Comparison of ENCODE assay signal across 1 cellular context in the genomic region with DNA sequence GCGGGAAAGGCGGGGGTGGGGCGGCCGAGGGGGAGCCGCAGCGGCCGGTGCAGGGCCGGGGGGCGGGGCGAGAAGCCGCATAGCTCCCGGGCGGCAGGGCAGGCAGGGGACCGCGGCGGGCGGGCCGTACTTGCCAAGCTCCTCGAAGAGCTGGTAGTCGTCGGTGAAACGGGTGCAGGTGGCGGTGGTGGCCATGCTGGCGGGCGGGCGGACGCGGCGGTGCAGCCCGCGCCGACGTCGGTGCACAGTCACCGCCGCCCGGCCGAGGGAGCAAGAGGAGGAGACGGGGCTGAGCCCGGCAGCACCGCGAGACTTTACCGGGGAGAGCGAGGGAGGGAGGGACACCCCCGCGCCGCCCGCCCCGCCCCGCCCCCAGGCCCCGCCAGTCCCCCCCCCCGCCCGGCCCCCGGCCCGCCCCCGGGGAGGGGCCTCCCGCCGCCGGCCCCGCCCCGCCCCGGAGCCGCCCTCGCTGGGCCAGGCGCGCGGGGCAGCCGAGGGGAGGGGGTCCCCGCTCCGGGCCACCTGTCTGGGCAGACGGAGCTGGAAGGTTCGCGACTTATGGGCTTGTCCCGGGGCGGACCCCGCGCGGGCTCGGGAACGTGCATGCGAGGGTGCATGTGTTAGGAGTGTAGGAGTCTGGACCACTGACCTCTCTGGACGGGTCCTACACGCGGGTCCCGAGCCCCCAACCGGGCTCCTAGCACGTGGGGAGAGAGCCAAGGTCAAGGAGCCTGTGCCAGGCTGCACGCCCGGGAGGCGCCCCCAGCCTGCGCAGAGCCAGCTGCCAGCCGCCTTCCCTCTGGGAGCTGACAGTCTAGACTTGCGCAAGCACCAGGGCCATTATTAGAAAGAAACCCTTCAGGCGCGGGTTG.
TF ChIP-seq lines count a peak whose summit lies in the region.

A gene (minus strand): TSS at position 289 of the 872 bp plus-strand sequence. CDS start 94 bp downstream, at position 195.

TF ChIP-seq in HepG2, 621 proteins besides CTCF, POLR2A, EP300 and RAD21 (continued from another document and continues in another):
- TF ChIP-seq RFXAP (CRISPR knock-in tag; IDR thresholded peaks at IDR 0.05; ENCODE audit: borderline replicate concordance) (no peak), ZNF775 (CRISPR knock-in tag; IDR thresholded peaks at IDR 0.05; ENCODE audit: borderline replicate concordance) (no peak), IKZF4 (CRISPR knock-in tag; IDR thresholded peaks at IDR 0.05; ENCODE audit: borderline replicate concordance, low read depth, not compliant biosample characterization) (no peak), CBX2 (IDR thresholded peaks at IDR 0.05; ENCODE audit: low read depth, low read length) (no peak), CBX2 (CRISPR knock-in tag; IDR thresholded peaks at IDR 0.05; ENCODE audit: low read depth) (peak; percentile 67; the same call in 1 of the 2 replicates), ZNF235 (CRISPR knock-in tag; IDR thresholded peaks at IDR 0.05; ENCODE audit: borderline replicate concordance) (no peak), NPAS2 (CRISPR knock-in tag; IDR thresholded peaks at IDR 0.05; ENCODE audit: borderline replicate concordance) (no peak), ZNF354B (CRISPR knock-in tag; IDR thresholded peaks at IDR 0.05) (no peak), ZKSCAN1 (IDR thresholded peaks at IDR 0.05; ENCODE audit: low read length) (no peak), ZNF10 (CRISPR knock-in tag; IDR thresholded peaks at IDR 0.05; ENCODE audit: borderline replicate concordance, low read depth) (no peak), RFX5 (IDR thresholded peaks at IDR 0.05; ENCODE audit: low read depth, low read length) (no peak), ZNF451 (CRISPR knock-in tag; IDR thresholded peaks at IDR 0.05) (no peak), AHR (CRISPR knock-in tag; IDR thresholded peaks at IDR 0.05) (0 out of 2 replicates have a peak, but pooled peaks have one; percentile 38), HOXA3 (CRISPR knock-in tag; IDR thresholded peaks at IDR 0.05) (peak; percentile 43; the same call in 1 of the 2 replicates), ZMAT3 (CRISPR knock-in tag; conservative IDR thresholded peaks at IDR 0.05) (no peak), CEBPB (IDR thresholded peaks at IDR 0.05; ENCODE audit: borderline replicate concordance, low read depth, low read length) (peak; percentile 91), KDM6A (CRISPR knock-in tag; IDR thresholded peaks at IDR 0.05; ENCODE audit: low read depth) (no peak), DNMT3B (CRISPR knock-in tag; conservative IDR thresholded peaks at IDR 0.05) (no peak), ATF7-NPFF (CRISPR knock-in tag; IDR thresholded peaks at IDR 0.05; ENCODE audit: low read depth) (no peak; the same call in 1 of the 2 replicates), CHD4 (IDR thresholded peaks at IDR 0.05; ENCODE audit: borderline replicate concordance, low read length) (no peak), SALL1 (CRISPR knock-in tag; IDR thresholded peaks at IDR 0.05) (0 out of 2 replicates have a peak, but pooled peaks have one; percentile 27), ZNF720 (CRISPR knock-in tag; IDR thresholded peaks at IDR 0.05) (no peak), ZFP36L2 (CRISPR knock-in tag; IDR thresholded peaks at IDR 0.05) (no peak), ZNF7 (CRISPR knock-in tag; IDR thresholded peaks at IDR 0.05) (no peak), EEA1 (CRISPR knock-in tag; IDR thresholded peaks at IDR 0.05; ENCODE audit: borderline replicate concordance) (no peak), ZSCAN31 (CRISPR knock-in tag; IDR thresholded peaks at IDR 0.05; ENCODE audit: low read depth) (no peak), SYNCRIP (IDR thresholded peaks at IDR 0.05; ENCODE audit: insufficient read depth, low read depth, low read length) (no peak), TBL1XR1 (IDR thresholded peaks at IDR 0.05; ENCODE audit: borderline replicate concordance, low read length, partially characterized antibody) (no peak), ASH2L (IDR thresholded peaks at IDR 0.05; ENCODE audit: insufficient read length, low read depth, low read length) (peak; percentile 51), CEBPG (CRISPR knock-in tag; IDR thresholded peaks at IDR 0.05) (peak; percentile 94), ZSCAN20 (CRISPR knock-in tag; IDR thresholded peaks at IDR 0.05; ENCODE audit: borderline replicate concordance) (no peak), NFE2L2 (IDR thresholded peaks at IDR 0.05; ENCODE audit: low read length) (no peak), XRCC5 (optimal IDR thresholded peaks at IDR 0.05; ENCODE audit: low read length) (peak; percentile 59), PRPF4 (IDR thresholded peaks at IDR 0.05; ENCODE audit: low read depth, low read length, poor library complexity, severe bottlenecking) (no peak), AGO1 (IDR thresholded peaks at IDR 0.05; ENCODE audit: low read depth, low read length, poor library complexity, severe bottlenecking) (no peak), THYN1 (CRISPR knock-in tag; IDR thresholded peaks at IDR 0.05; ENCODE audit: borderline replicate concordance, low read depth) (no peak)
- TF ChIP-seq, protein P1, sequence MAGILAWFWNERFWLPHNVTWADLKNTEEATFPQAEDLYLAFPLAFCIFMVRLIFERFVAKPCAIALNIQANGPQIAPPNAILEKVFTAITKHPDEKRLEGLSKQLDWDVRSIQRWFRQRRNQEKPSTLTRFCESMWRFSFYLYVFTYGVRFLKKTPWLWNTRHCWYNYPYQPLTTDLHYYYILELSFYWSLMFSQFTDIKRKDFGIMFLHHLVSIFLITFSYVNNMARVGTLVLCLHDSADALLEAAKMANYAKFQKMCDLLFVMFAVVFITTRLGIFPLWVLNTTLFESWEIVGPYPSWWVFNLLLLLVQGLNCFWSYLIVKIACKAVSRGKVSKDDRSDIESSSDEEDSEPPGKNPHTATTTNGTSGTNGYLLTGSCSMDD (CRISPR knock-in tag; IDR thresholded peaks at IDR 0.05), result no peak
- TF ChIP-seq, protein P2, sequence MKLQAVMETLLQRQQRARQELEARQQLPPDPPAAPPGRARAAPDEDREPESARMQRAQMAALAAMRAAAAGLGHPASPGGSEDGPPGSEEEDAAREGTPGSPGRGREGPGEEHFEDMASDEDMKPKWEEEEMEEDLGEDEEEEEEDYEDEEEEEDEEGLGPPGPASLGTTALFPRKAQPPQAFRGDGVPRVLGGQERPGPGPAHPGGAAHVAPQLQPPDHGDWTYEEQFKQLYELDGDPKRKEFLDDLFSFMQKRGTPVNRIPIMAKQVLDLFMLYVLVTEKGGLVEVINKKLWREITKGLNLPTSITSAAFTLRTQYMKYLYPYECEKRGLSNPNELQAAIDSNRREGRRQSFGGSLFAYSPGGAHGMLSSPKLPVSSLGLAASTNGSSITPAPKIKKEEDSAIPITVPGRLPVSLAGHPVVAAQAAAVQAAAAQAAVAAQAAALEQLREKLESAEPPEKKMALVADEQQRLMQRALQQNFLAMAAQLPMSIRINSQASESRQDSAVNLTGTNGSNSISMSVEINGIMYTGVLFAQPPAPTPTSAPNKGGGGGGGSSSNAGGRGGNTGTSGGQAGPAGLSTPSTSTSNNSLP (IDR thresholded peaks at IDR 0.05; ENCODE audit: low read depth, low read length), result no peak
- TF ChIP-seq, protein P3, sequence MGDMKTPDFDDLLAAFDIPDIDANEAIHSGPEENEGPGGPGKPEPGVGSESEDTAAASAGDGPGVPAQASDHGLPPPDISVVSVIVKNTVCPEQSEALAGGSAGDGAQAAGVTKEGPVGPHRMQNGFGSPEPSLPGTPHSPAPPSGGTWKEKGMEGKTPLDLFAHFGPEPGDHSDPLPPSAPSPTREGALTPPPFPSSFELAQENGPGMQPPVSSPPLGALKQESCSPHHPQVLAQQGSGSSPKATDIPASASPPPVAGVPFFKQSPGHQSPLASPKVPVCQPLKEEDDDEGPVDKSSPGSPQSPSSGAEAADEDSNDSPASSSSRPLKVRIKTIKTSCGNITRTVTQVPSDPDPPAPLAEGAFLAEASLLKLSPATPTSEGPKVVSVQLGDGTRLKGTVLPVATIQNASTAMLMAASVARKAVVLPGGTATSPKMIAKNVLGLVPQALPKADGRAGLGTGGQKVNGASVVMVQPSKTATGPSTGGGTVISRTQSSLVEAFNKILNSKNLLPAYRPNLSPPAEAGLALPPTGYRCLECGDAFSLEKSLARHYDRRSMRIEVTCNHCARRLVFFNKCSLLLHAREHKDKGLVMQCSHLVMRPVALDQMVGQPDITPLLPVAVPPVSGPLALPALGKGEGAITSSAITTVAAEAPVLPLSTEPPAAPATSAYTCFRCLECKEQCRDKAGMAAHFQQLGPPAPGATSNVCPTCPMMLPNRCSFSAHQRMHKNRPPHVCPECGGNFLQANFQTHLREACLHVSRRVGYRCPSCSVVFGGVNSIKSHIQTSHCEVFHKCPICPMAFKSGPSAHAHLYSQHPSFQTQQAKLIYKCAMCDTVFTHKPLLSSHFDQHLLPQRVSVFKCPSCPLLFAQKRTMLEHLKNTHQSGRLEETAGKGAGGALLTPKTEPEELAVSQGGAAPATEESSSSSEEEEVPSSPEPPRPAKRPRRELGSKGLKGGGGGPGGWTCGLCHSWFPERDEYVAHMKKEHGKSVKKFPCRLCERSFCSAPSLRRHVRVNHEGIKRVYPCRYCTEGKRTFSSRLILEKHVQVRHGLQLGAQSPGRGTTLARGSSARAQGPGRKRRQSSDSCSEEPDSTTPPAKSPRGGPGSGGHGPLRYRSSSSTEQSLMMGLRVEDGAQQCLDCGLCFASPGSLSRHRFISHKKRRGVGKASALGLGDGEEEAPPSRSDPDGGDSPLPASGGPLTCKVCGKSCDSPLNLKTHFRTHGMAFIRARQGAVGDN (CRISPR knock-in tag; IDR thresholded peaks at IDR 0.05), result peak; percentile 82
- TF ChIP-seq, protein P4, sequence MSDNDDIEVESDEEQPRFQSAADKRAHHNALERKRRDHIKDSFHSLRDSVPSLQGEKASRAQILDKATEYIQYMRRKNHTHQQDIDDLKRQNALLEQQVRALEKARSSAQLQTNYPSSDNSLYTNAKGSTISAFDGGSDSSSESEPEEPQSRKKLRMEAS (IDR thresholded peaks at IDR 0.05), result peak; percentile 76
- TF ChIP-seq, protein P5, sequence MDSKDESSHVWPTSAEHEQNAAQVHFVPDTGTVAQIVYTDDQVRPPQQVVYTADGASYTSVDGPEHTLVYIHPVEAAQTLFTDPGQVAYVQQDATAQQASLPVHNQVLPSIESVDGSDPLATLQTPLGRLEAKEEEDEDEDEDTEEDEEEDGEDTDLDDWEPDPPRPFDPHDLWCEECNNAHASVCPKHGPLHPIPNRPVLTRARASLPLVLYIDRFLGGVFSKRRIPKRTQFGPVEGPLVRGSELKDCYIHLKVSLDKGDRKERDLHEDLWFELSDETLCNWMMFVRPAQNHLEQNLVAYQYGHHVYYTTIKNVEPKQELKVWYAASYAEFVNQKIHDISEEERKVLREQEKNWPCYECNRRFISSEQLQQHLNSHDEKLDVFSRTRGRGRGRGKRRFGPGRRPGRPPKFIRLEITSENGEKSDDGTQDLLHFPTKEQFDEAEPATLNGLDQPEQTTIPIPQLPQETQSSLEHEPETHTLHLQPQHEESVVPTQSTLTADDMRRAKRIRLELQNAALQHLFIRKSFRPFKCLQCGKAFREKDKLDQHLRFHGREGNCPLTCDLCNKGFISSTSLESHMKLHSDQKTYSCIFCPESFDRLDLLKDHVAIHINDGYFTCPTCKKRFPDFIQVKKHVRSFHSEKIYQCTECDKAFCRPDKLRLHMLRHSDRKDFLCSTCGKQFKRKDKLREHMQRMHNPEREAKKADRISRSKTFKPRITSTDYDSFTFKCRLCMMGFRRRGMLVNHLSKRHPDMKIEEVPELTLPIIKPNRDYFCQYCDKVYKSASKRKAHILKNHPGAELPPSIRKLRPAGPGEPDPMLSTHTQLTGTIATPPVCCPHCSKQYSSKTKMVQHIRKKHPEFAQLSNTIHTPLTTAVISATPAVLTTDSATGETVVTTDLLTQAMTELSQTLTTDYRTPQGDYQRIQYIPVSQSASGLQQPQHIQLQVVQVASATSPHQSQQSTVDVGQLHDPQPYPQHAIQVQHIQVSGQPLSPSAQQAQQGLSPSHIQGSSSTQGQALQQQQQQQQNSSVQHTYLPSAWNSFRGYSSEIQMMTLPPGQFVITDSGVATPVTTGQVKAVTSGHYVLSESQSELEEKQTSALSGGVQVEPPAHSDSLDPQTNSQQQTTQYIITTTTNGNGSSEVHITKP (CRISPR knock-in tag; IDR thresholded peaks at IDR 0.05; ENCODE audit: low read depth), result no peak
- TF ChIP-seq, protein P6, sequence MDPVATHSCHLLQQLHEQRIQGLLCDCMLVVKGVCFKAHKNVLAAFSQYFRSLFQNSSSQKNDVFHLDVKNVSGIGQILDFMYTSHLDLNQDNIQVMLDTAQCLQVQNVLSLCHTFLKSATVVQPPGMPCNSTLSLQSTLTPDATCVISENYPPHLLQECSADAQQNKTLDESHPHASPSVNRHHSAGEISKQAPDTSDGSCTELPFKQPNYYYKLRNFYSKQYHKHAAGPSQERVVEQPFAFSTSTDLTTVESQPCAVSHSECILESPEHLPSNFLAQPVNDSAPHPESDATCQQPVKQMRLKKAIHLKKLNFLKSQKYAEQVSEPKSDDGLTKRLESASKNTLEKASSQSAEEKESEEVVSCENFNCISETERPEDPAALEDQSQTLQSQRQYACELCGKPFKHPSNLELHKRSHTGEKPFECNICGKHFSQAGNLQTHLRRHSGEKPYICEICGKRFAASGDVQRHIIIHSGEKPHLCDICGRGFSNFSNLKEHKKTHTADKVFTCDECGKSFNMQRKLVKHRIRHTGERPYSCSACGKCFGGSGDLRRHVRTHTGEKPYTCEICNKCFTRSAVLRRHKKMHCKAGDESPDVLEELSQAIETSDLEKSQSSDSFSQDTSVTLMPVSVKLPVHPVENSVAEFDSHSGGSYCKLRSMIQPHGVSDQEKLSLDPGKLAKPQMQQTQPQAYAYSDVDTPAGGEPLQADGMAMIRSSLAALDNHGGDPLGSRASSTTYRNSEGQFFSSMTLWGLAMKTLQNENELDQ (CRISPR knock-in tag; IDR thresholded peaks at IDR 0.05; ENCODE audit: borderline replicate concordance), result no peak
- TF ChIP-seq, protein P7, sequence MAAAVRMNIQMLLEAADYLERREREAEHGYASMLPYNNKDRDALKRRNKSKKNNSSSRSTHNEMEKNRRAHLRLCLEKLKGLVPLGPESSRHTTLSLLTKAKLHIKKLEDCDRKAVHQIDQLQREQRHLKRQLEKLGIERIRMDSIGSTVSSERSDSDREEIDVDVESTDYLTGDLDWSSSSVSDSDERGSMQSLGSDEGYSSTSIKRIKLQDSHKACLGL (CRISPR knock-in tag; IDR thresholded peaks at IDR 0.05), result no peak; the same call in 1 of the 2 replicates
- TF ChIP-seq, protein P8, sequence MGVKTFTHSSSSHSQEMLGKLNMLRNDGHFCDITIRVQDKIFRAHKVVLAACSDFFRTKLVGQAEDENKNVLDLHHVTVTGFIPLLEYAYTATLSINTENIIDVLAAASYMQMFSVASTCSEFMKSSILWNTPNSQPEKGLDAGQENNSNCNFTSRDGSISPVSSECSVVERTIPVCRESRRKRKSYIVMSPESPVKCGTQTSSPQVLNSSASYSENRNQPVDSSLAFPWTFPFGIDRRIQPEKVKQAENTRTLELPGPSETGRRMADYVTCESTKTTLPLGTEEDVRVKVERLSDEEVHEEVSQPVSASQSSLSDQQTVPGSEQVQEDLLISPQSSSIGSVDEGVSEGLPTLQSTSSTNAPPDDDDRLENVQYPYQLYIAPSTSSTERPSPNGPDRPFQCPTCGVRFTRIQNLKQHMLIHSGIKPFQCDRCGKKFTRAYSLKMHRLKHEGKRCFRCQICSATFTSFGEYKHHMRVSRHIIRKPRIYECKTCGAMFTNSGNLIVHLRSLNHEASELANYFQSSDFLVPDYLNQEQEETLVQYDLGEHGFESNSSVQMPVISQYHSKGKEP (CRISPR knock-in tag; IDR thresholded peaks at IDR 0.05), result no peak
